In genomic region chr9:127755558-127756060, GRCh38 we compare ENCODE assay signal across 21 cellular contexts. TPM values are rescaled to one million over a fixed set of nuclear protein-coding genes. Genes with fewer than 3 reads are reported as not detected.
A peak's percentile ranks its signal among the peaks of the same experiment; 100 is the strongest.
DNase-seq lines count a peak whose midpoint lies in the region; ATAC-seq, FAIRE-seq and TF ChIP-seq lines count a peak whose summit lies in the region.
"Had no signal": no experiment of that assay in that cellular context is flagged by ENCODE, and none has a peak within 500 bp of the region (broad histone marks: within the 10 kb centered on the region; RNA-seq: fewer than 3 reads in every experiment).

No MANE protein-coding gene starts in this region.

- FAIRE-seq in RCC 7860 (lab: Jason Lieb, UNC): no peak

- H3K27ac ChIP-seq in left ventricle myocardium inferior (replicated peaks): peak overlapping the region; percentile 93
- H3K27ac ChIP-seq in ectodermal cell (ENCODE audit: insufficient read depth, low read depth, low read length, poor library complexity, severe bottlenecking): no peak overlapping the region
- peak overlapping the region; percentile 55 for H3K27ac ChIP-seq in upper lobe of right lung
- H3K27ac ChIP-seq: HL-60 had no signal

- peak overlapping the region; percentile 59 for H3K4me3 ChIP-seq in left ventricle myocardium inferior
- peak overlapping the region; percentile 50 for H3K4me3 ChIP-seq in ectodermal cell (ENCODE audit: insufficient read depth, low read depth, low read length)
- peak overlapping the region; percentile 31 for H3K4me3 ChIP-seq in upper lobe of right lung

- ATAC-seq in Right ventricle myocardium inferior: no peak
- no peak for ATAC-seq in upper lobe of right lung
- ATAC-seq in left colon: no peak
- no peak for ATAC-seq in GM18861 (IDR thresholded peaks at IDR 0.05; ENCODE audit: unreplicated experiment)
- ATAC-seq: T-helper 17 cell had no signal

- H3K36me3 ChIP-seq in left ventricle myocardium inferior (peaks cover 6% of the 10 kb centered on the region), ectodermal cell (ENCODE audit: control insufficient read depth, insufficient read depth, low read length) (no peaks in the 10 kb centered on the region), upper lobe of right lung (peaks cover 1% of the 10 kb centered on the region)

- 38 to 40% methylated on average over 12 of the region's 12 CpGs for WGBS in ectodermal cell, 2 experiments

- H3K9me3 ChIP-seq in left ventricle myocardium inferior (replicated peaks): no peaks in the 10 kb centered on the region
- H3K9me3 ChIP-seq in ectodermal cell (ENCODE audit: control insufficient read depth, low read length): no peaks in the 10 kb centered on the region
- no peaks in the 10 kb centered on the region for H3K9me3 ChIP-seq in upper lobe of right lung

- DNase-seq in left ventricle myocardium inferior: no peak
- no peak for DNase-seq in Right ventricle myocardium inferior (ENCODE audit: missing footprints)
- DNase-seq in lung microvascular endothelial cell (ENCODE audit: low read depth in 2 of 2): peak; percentile 46 to 73
- no peak for DNase-seq in upper lobe of right lung
- no peak for DNase-seq in RCC 7860 (ENCODE audit: low spot score)
- DNase-seq in left colon: no peak
- DNase-seq: ACHN; activated CD4-positive, CD25-positive, alpha-beta regulatory T cell treated with anti-CD3 and anti-CD28 coated beads, Interleukin-2, amount 50 U/mL, for 72 hours; amniotic stem cell; CD4-positive, alpha-beta T cell; Kasumi-1; SHP77; stimulated activated naive CD8-positive, alpha-beta T cell treated with anti-CD3 and anti-CD28 coated beads, Interleukin-15, amount 100 ng/mL, for 72 hours; T-helper 17 cell had no signal

- intact Hi-C loops in left ventricle myocardium inferior (cut with micrococcal nuclease) (no loop called here), Right ventricle myocardium inferior (cut with DNase I) (no loop called here), upper lobe of right lung (cut with DNase I) (no loop called here), left colon (cut with DNase I, micrococcal nuclease) (no loop called here)

- H3K4me1 ChIP-seq in left ventricle myocardium inferior (peaks cover 89% of the 10 kb centered on the region), ectodermal cell (ENCODE audit: control insufficient read depth, insufficient read depth, low read length) (no peaks in the 10 kb centered on the region), upper lobe of right lung (peaks cover 4% of the 10 kb centered on the region)

- H3K27me3 ChIP-seq in left ventricle myocardium inferior (ENCODE audit: low read depth) (peaks cover 60% of the 10 kb centered on the region), ectodermal cell (ENCODE audit: control insufficient read depth, insufficient read depth, low read length, poor library complexity, severe bottlenecking) (peaks cover 59% of the 10 kb centered on the region), upper lobe of right lung (peaks cover 13% of the 10 kb centered on the region)

- TF ChIP-seq CTCF in left ventricle myocardium inferior (IDR thresholded peaks at IDR 0.05; ENCODE audit: borderline replicate concordance): no peak
- TF ChIP-seq CTCF in upper lobe of right lung (IDR thresholded peaks at IDR 0.05): no peak

RNA-seq across cellular contexts. Expression of gene TOR2A, which starts 20.5 kb away (rescaled TPM):
- total RNA-seq in left ventricle myocardium inferior (2.3 TPM), Right ventricle myocardium inferior (3.8 TPM), lung microvascular endothelial cell (4.8 TPM in 2 replicates), upper lobe of right lung (17.3 TPM), left colon (10 to 100 TPM; 32.0 to 32.7 TPM)
- 18.6 TPM for polyA plus RNA-seq in ectodermal cell (2013, experiment 1 of 4)
- polyA plus RNA-seq in ectodermal cell (2013, experiment 2 of 4): 20.0 TPM
- 22.1 TPM for polyA plus RNA-seq in ectodermal cell (2013, experiment 3 of 4)
- 24.2 TPM for polyA plus RNA-seq in ectodermal cell (2013, experiment 4 of 4)

RNA-seq across cellular contexts. Expression of gene SH2D3C, which starts 22.9 kb away (rescaled TPM):
- total RNA-seq in left ventricle myocardium inferior (18.2 TPM), Right ventricle myocardium inferior (21.3 TPM), lung microvascular endothelial cell (56.2 and 72.6 TPM in 2 replicates), upper lobe of right lung (85.3 TPM), left colon (1 to 10 TPM; 2.8 to 3.1 TPM)
- polyA plus RNA-seq in ectodermal cell (2013, experiment 1 of 4): 1.8 TPM
- polyA plus RNA-seq in ectodermal cell (2013, experiment 2 of 4): 1.1 TPM
- polyA plus RNA-seq in ectodermal cell (2013, experiment 3 of 4): 2.0 TPM
- 2.3 TPM for polyA plus RNA-seq in ectodermal cell (2013, experiment 4 of 4)
- total RNA-seq: epithelial cell of proximal tubule had no signal

RNA-seq across cellular contexts. Expression of gene CDK9, which starts 30.2 kb away (rescaled TPM):
- total RNA-seq in left ventricle myocardium inferior (46.4 TPM), Right ventricle myocardium inferior (49.9 TPM), lung microvascular endothelial cell (57.1 and 70.0 TPM in 2 replicates), upper lobe of right lung (99.1 TPM), left colon (10 to 100 TPM; 70.4 to 87.4 TPM)
- 55.8 TPM for polyA plus RNA-seq in ectodermal cell (2013, experiment 1 of 4)
- 73.2 TPM for polyA plus RNA-seq in ectodermal cell (2013, experiment 2 of 4)
- 57.8 TPM for polyA plus RNA-seq in ectodermal cell (2013, experiment 3 of 4)
- 57.8 TPM for polyA plus RNA-seq in ectodermal cell (2013, experiment 4 of 4)

RNA-seq across cellular contexts. Expression of gene TTC16, which starts 39.7 kb away (rescaled TPM):
- total RNA-seq in left ventricle myocardium inferior (0.25 TPM), Right ventricle myocardium inferior (0.30 TPM), lung microvascular endothelial cell (not detected in 2 replicates), upper lobe of right lung (0.41 TPM), left colon (under 1 TPM in 1 of 2 donors, not detected in 1; 0.08 TPM)
- polyA plus RNA-seq in ectodermal cell (2013, experiment 1 of 4): not detected
- not detected for polyA plus RNA-seq in ectodermal cell (2013, experiment 2 of 4)
- not detected for polyA plus RNA-seq in ectodermal cell (2013, experiment 3 of 4)
- not detected for polyA plus RNA-seq in ectodermal cell (2013, experiment 4 of 4)
- total RNA-seq: epithelial cell of proximal tubule, glomerular endothelial cell, myocyte, pulmonary artery endothelial cell had no signal

RNA-seq across cellular contexts. Expression of gene PTRH1, which starts 40.1 kb away (rescaled TPM):
- total RNA-seq in left ventricle myocardium inferior: 13.9 TPM
- 14.2 TPM for total RNA-seq in Right ventricle myocardium inferior
- polyA plus RNA-seq in ectodermal cell (2013, experiment 1 of 4): 5.6 TPM
- 4.5 TPM for polyA plus RNA-seq in ectodermal cell (2013, experiment 2 of 4)
- polyA plus RNA-seq in ectodermal cell (2013, experiment 3 of 4): 5.8 TPM
- polyA plus RNA-seq in ectodermal cell (2013, experiment 4 of 4): 5.7 TPM
- 24.4 and 25.0 TPM in 2 replicates for total RNA-seq in lung microvascular endothelial cell
- 8.0 TPM for total RNA-seq in upper lobe of right lung
- total RNA-seq in left colon: 1 to 10 TPM; 5.5 to 8.3 TPM

Comparison
In these comparisons a context has a peak if more than half of its experiments do, and no peak if none do; other contexts are left out.
1. DNase-seq: peak in lung microvascular endothelial cell (2 of 2); none in left ventricle myocardium inferior (single experiment), Right ventricle myocardium inferior (single experiment), upper lobe of right lung (single experiment), RCC 7860 (single experiment) and left colon (0 of 2).
2. Peak in every context shown above with its lines, with median percentiles within 50 percentile points of each other: H3K4me3 ChIP-seq.